8 cellular contexts compared by ENCODE assay signal in the genomic region with DNA sequence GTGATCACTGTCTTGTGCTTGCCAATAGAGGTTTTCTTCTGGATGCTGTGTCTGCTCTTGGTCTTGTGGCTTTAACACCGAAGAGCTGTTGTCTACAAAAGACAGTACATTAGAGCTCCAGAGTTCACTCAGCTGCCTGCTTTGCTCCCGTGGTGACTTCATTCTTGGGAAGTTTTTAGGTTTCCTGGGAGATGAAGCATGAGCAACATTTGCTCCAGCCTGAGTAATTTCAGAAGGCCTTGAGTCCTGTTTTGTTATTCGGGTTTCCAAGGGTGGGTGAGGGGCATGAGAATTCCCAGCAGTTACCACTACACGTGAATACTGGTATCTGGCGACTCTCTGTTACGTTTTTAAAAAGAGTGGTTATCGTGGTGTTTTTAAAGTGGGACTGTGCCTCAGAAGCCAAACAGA.
A peak's percentile ranks its signal among the peaks of the same experiment; 100 is the strongest.
DNase-seq lines count a peak whose midpoint lies in the region; ATAC-seq and TF ChIP-seq lines count a peak whose summit lies in the region.

No MANE protein-coding gene starts in this region.

- peaks cover 15 to 50% of the 10 kb centered on the region in 2 donors for H3K4me1 ChIP-seq in ascending aorta
- H3K4me1 ChIP-seq in psoas muscle: no peaks in the 10 kb centered on the region

- peak overlapping the region in 1 of 2 donors; percentile 34 for H3K4me3 ChIP-seq in ascending aorta
- no peak overlapping the region for H3K4me3 ChIP-seq in psoas muscle

- TF ChIP-seq CTCF in ascending aorta (IDR thresholded peaks at IDR 0.05) (no peak), psoas muscle (IDR thresholded peaks at IDR 0.05) (no peak)

- peak overlapping the region; percentile 84 to 86 for H3K27ac ChIP-seq in ascending aorta
- peak overlapping the region; percentile 5 for H3K27ac ChIP-seq in psoas muscle

- ATAC-seq in left ventricle myocardium superior (peak; percentile 81), psoas muscle (peak in 1 of 4 donors; percentile 20), HG03095 (IDR thresholded peaks at IDR 0.05; ENCODE audit: unreplicated experiment) (no peak)

- H3K36me3 ChIP-seq in ascending aorta (peaks cover 0 to 3% of the 10 kb centered on the region in 2 donors), psoas muscle (ENCODE audit: insufficient read depth in 1 of 2, low read depth in 1 of 2) (no peaks in the 10 kb centered on the region)

- H3K9me3 ChIP-seq in ascending aorta: no peaks in the 10 kb centered on the region
- H3K9me3 ChIP-seq in psoas muscle: no peaks in the 10 kb centered on the region

- WGBS in psoas muscle, 3 donors: 14 to 28% (median 16%) methylated on average over 7 of the region's 7 CpGs

- DNase-seq in ELF-1 (ENCODE audit: low read depth, low spot score) (peak; percentile 70), ascending aorta (ENCODE audit: low spot score in 2 of 2) (peak; percentile 30 to 92), left ventricle myocardium superior (no peak), psoas muscle (no peak), COR-L47 (lab: John Stamatoyannopoulos, UW) (no peak), NCI-H2029 (lab: John Stamatoyannopoulos, UW) (no peak)
- DNase-seq in effector CD4-positive, alpha-beta T cell: no peak

- no peaks in the 10 kb centered on the region for H3K27me3 ChIP-seq in ascending aorta
- peaks cover 0 to 5% (median 0%) of the 10 kb centered on the region in 3 donors for H3K27me3 ChIP-seq in psoas muscle (ENCODE audit: insufficient read depth in 3 of 3, low read length in 2 of 3)

- intact Hi-C loops in ascending aorta (cut with DNase I): loop anchor here (5.0 kb wide), 2 partner anchors 37 to 113 kb away; no protein-coding TSS in a partner anchor
- intact Hi-C loops in left ventricle myocardium superior (cut with micrococcal nuclease): no loop called here
- intact Hi-C loops in psoas muscle (cut with DNase I): no loop called here

Comparison
In these comparisons a context has a peak if more than half of its experiments do, and no peak if none do; other contexts are left out.
1. DNase-seq: peak in ELF-1 (single experiment) and ascending aorta (2 of 2); none in left ventricle myocardium superior (single experiment), psoas muscle (0 of 2), effector CD4-positive, alpha-beta T cell (single experiment), COR-L47 (single experiment) and NCI-H2029 (single experiment).